In the genomic region with DNA sequence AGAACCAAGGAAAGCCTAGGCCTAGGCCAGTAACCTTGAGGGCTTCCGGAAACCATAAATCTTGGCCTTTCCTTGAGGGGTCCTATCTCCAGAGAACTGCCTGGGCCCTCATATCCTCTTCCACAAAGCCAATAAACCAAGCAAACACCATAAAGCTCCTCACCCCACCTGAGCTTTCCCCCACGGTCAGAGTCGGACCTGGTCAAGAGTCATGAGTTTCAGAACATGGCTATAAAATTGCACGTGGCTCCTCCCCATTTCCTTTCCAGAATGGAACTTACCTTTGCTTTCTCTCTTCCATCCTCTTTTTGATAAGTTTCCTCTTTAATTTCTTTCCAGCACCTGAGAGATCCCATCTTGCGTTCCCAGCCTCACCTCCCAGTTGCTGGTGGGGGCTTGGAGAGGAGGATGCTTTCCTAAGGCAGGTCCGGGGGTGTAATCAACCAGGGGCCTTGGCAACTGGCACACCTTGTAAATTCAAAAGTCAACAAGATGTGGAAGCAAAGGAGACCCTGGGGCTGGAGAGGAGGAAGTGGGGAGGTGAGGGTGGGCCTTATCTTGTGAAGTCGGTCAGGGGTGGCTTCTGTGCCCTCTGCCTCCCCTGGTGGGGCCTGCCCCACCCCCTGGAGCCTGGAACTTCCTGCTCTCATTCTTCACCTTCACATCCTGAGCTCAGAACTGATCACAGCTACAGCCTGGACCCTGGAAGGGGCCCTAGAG, we compare ENCODE assay signal across 13 cellular contexts.
A peak's percentile ranks its signal among the peaks of the same experiment; 100 is the strongest.
DNase-seq lines count a peak whose midpoint lies in the region; ATAC-seq and TF ChIP-seq lines count a peak whose summit lies in the region.
"Had no signal": no experiment of that assay in that cellular context is flagged by ENCODE, and none has a peak within 500 bp of the region (broad histone marks: within the 10 kb centered on the region; RNA-seq: fewer than 3 reads in every experiment).

No MANE protein-coding gene starts in this region.

- no peak for TF ChIP-seq CTCF in hepatocyte (IDR thresholded peaks at IDR 0.05; ENCODE audit: poor library complexity)
- no peak for TF ChIP-seq CTCF in GM13977 (IDR thresholded peaks at IDR 0.05; ENCODE audit: extremely low read depth, insufficient read depth, missing control alignments)

- no peak for ATAC-seq in sciatic nerve

- H3K79me2 ChIP-seq in hepatocyte = no peaks in the 10 kb centered on the region

- no peak overlapping the region for H3K4me2 ChIP-seq in hepatocyte
- H3K4me2 ChIP-seq: SK-N-SH had no signal

- intact Hi-C loops in sciatic nerve (cut with DNase I) = no loop called here

- no peak overlapping the region for H3K4me3 ChIP-seq in hepatocyte
- H3K4me3 ChIP-seq: Peyer's patch had no signal

- peaks cover 11% of the 10 kb centered on the region for H3K4me1 ChIP-seq in hepatocyte (ENCODE audit: insufficient read depth)
- H3K4me1 ChIP-seq: Peyer's patch had no signal

- in situ Hi-C loops in GM13977 (cut with MboI; ENCODE audit: low pct_unique_long_range_greater_than_20kb, low sequenced_read_pairs, unreplicated experiment) = no loop called here

- peak overlapping the region; percentile 92 for H3K27ac ChIP-seq in hepatocyte

- peak; percentile 24 for DNase-seq in activated effector memory CD4-positive, alpha-beta T cell treated with anti-CD3 and anti-CD28 coated beads, Interleukin-2, amount 50 U/mL, for 16 hours
- no peak for DNase-seq in activated effector memory CD4-positive, alpha-beta T cell treated with Interleukin-2 at 50 U/mL for 16 hours
- DNase-seq in hepatocyte (ENCODE audit: low spot score) (peak; percentile 69), sciatic nerve (ENCODE audit: low spot score) (peak; percentile 44), NCI-H2081 (lab: John Stamatoyannopoulos, UW) (no peak), GM13977 (ENCODE audit: low spot score) (no peak)
- no peak for DNase-seq in NK-92 treated with Interleukin-12 subunit alpha and Interleukin-12 subunit beta, amount 100 ng/mL, for 24 hours (lab: John Stamatoyannopoulos, UW)
- no peak for DNase-seq in stimulated activated CD4-positive, alpha-beta T cell treated with anti-CD3 and anti-CD28 coated beads, Interleukin-4, amount 100 ng/mL, for 4 hours
- DNase-seq: 8988T; CD4-positive, alpha-beta memory T cell; NCI-H1930; SK-N-SH had no signal

- 60% methylated on average over 7 of the region's 7 CpGs for WGBS in hepatocyte (ENCODE audit: low lambda C conversion rate, missing lambda C conversion rate)

- H3K27me3 ChIP-seq in hepatocyte = peaks cover 1% of the 10 kb centered on the region
- H3K27me3 ChIP-seq: Peyer's patch had no signal

- no peak overlapping the region for H2AFZ ChIP-seq in hepatocyte

- no peaks in the 10 kb centered on the region for H3K9me3 ChIP-seq in hepatocyte (ENCODE audit: low read depth)
- H3K9me3 ChIP-seq: Peyer's patch, SK-N-SH had no signal

- no peaks in the 10 kb centered on the region for H3K9me2 ChIP-seq in hepatocyte (replicated peaks; ENCODE audit: insufficient read depth)
- H3K9me2 ChIP-seq: SK-N-SH had no signal

- H4K20me1 ChIP-seq in hepatocyte (ENCODE audit: insufficient read depth, poor library complexity, severe bottlenecking) = no peaks in the 10 kb centered on the region

- no peaks in the 10 kb centered on the region for H3K36me3 ChIP-seq in hepatocyte (replicated peaks; ENCODE audit: insufficient read depth, low read depth)
- H3K36me3 ChIP-seq: Peyer's patch had no signal

Comparison
In these comparisons a context has a peak if more than half of its experiments do, and no peak if none do; other contexts are left out.
1. DNase-seq: peak in activated effector memory CD4-positive, alpha-beta T cell treated with anti-CD3 and anti-CD28 coated beads, Interleukin-2, amount 50 U/mL, for 16 hours (single experiment), hepatocyte (single experiment) and sciatic nerve (single experiment); none in activated effector memory CD4-positive, alpha-beta T cell treated with Interleukin-2 at 50 U/mL for 16 hours (single experiment), NCI-H2081 (0 of 2), NK-92 treated with Interleukin-12 subunit alpha and Interleukin-12 subunit beta, amount 100 ng/mL, for 24 hours (single experiment), GM13977 (single experiment) and stimulated activated CD4-positive, alpha-beta T cell treated with anti-CD3 and anti-CD28 coated beads, Interleukin-4, amount 100 ng/mL, for 4 hours (0 of 2).